ENCODE assay signal across 2 cellular contexts in genomic region chr7:75957021-75957736, GRCh38.
TF ChIP-seq lines count a peak whose summit lies in the region.

No MANE protein-coding gene starts in this region.

TF ChIP-seq in HCT116, 20 proteins besides CTCF, POLR2A, EP300 and RAD21:
- no peak for TF ChIP-seq SP1 (IDR thresholded peaks at IDR 0.05; ENCODE audit: low read depth)
- TF ChIP-seq SRF (IDR thresholded peaks at IDR 0.05; ENCODE audit: low read depth) = no peak

TF ChIP-seq in SK-N-SH, 30 proteins besides CTCF, POLR2A, EP300 and RAD21:
- no peak for TF ChIP-seq USF2 (IDR thresholded peaks at IDR 0.05; ENCODE audit: borderline replicate concordance, low read depth, low read length)
- TF ChIP-seq EZH2phosphoT487 (IDR thresholded peaks at IDR 0.05; ENCODE audit: borderline replicate concordance, low read depth) = no peak
- no peak for TF ChIP-seq TAF1 (IDR thresholded peaks at IDR 0.05; ENCODE audit: borderline replicate concordance, low read depth, low read length)
- TF ChIP-seq SMC3 (IDR thresholded peaks at IDR 0.05; ENCODE audit: low read depth, low read length) = no peak
- TF ChIP-seq, protein P1, sequence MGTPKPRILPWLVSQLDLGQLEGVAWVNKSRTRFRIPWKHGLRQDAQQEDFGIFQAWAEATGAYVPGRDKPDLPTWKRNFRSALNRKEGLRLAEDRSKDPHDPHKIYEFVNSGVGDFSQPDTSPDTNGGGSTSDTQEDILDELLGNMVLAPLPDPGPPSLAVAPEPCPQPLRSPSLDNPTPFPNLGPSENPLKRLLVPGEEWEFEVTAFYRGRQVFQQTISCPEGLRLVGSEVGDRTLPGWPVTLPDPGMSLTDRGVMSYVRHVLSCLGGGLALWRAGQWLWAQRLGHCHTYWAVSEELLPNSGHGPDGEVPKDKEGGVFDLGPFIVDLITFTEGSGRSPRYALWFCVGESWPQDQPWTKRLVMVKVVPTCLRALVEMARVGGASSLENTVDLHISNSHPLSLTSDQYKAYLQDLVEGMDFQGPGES (IDR thresholded peaks at IDR 0.05; ENCODE audit: low read depth, low read length) = no peak
- TF ChIP-seq RXRA (IDR thresholded peaks at IDR 0.05; ENCODE audit: borderline replicate concordance, low read depth) = no peak
- no peak for TF ChIP-seq FOXM1 (IDR thresholded peaks at IDR 0.05; ENCODE audit: low read depth)
- TF ChIP-seq SIN3A (IDR thresholded peaks at IDR 0.05; ENCODE audit: borderline replicate concordance, low read depth, low read length) = no peak
- TF ChIP-seq TCF12 (IDR thresholded peaks at IDR 0.05) = no peak
- no peak for TF ChIP-seq JUND (IDR thresholded peaks at IDR 0.05)
- no peak for TF ChIP-seq MEF2A (IDR thresholded peaks at IDR 0.05; ENCODE audit: borderline replicate concordance, low read depth)
- no peak for TF ChIP-seq GATA2 (CRISPR knock-in tag; IDR thresholded peaks at IDR 0.05)
- TF ChIP-seq, protein P2, sequence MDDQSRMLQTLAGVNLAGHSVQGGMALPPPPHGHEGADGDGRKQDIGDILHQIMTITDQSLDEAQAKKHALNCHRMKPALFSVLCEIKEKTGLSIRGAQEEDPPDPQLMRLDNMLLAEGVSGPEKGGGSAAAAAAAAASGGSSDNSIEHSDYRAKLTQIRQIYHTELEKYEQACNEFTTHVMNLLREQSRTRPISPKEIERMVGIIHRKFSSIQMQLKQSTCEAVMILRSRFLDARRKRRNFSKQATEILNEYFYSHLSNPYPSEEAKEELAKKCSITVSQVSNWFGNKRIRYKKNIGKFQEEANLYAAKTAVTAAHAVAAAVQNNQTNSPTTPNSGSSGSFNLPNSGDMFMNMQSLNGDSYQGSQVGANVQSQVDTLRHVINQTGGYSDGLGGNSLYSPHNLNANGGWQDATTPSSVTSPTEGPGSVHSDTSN (IDR thresholded peaks at IDR 0.05) = no peak
- no peak for TF ChIP-seq YY1 (IDR thresholded peaks at IDR 0.05; ENCODE audit: low read depth)
- TF ChIP-seq TEAD4 (IDR thresholded peaks at IDR 0.05; ENCODE audit: borderline replicate concordance, insufficient read depth) = no peak
- TF ChIP-seq POLR2AphosphoS5 (IDR thresholded peaks at IDR 0.05; ENCODE audit: low read depth, low read length) = no peak
